ENCODE assay signal across 1 cellular context in the genomic region with DNA sequence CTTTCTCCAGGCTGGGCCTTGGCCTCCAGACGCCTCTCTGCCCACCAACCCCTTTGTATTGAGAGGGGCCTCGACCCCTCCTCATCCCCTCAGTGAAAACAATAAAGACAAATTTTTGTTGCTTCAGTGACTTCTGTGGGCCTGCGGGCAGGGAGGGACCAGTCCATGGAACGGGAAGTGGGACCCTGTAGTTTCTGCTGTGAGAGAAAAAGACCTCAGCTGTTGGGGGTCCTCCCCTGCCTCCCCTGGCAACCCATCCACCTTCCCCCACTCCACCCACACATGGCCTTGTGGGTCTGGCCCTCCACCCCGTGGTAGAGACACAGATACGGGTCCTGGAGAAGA.
TF ChIP-seq lines count a peak whose summit lies in the region.

No MANE protein-coding gene starts in this region.

TF ChIP-seq in HEK293, 187 proteins besides CTCF, POLR2A, EP300 and RAD21 (continued from another document):
- TF ChIP-seq GLIS2 (tag by site-specific recombination; IDR thresholded peaks at IDR 0.05): 0 out of 2 replicates have a peak, but pooled peaks have one; percentile 53
